In genomic region chr1:152461544-152461943, GRCh38 we compare ENCODE assay signal across 9 cellular contexts. TPM values are rescaled to one million over a fixed set of nuclear protein-coding genes. Genes with fewer than 3 reads are reported as not detected.
DNase-seq lines count a peak whose midpoint lies in the region; ATAC-seq and TF ChIP-seq lines count a peak whose summit lies in the region.
"Had no signal": no experiment of that assay in that cellular context is flagged by ENCODE, and none has a peak within 500 bp of the region (broad histone marks: within the 10 kb centered on the region; RNA-seq: fewer than 3 reads in every experiment).

No MANE protein-coding gene starts in this region.

- H3K4me1 Mint-ChIP-seq in activated naive CD4-positive, alpha-beta T cell treated with anti-CD3 and anti-CD28 coated beads, Interleukin-2, amount 50 U/mL, for 24 hours: peaks cover 29% of the 10 kb centered on the region

- no peak overlapping the region for H3K4me3 Mint-ChIP-seq in activated naive CD4-positive, alpha-beta T cell treated with anti-CD3 and anti-CD28 coated beads, Interleukin-2, amount 50 U/mL, for 24 hours

- ATAC-seq in left ventricle myocardium superior (peak; percentile 65), HG03280 (IDR thresholded peaks at IDR 0.05; ENCODE audit: unreplicated experiment) (no peak)

- TF ChIP-seq RAD21 in Ishikawa (IDR thresholded peaks at IDR 0.05; ENCODE audit: low read depth): peak; percentile 20; the same call in 1 of the 2 replicates

- peak overlapping the region; percentile 55 for H3K27ac Mint-ChIP-seq in activated naive CD4-positive, alpha-beta T cell treated with anti-CD3 and anti-CD28 coated beads, Interleukin-2, amount 50 U/mL, for 24 hours

- intact Hi-C loops in left ventricle myocardium superior (cut with micrococcal nuclease): no loop called here

- TF ChIP-seq EP300 in Ishikawa (IDR thresholded peaks at IDR 0.05; ENCODE audit: borderline replicate concordance): no peak

- no peaks in the 10 kb centered on the region for H3K9me3 Mint-ChIP-seq in activated naive CD4-positive, alpha-beta T cell treated with anti-CD3 and anti-CD28 coated beads, Interleukin-2, amount 50 U/mL, for 24 hours

- no peaks in the 10 kb centered on the region for H3K36me3 Mint-ChIP-seq in activated naive CD4-positive, alpha-beta T cell treated with anti-CD3 and anti-CD28 coated beads, Interleukin-2, amount 50 U/mL, for 24 hours

- no peaks in the 10 kb centered on the region for H3K27me3 Mint-ChIP-seq in activated naive CD4-positive, alpha-beta T cell treated with anti-CD3 and anti-CD28 coated beads, Interleukin-2, amount 50 U/mL, for 24 hours

- DNase-seq in COLO829 (ENCODE audit: low spot score) (peak; percentile 66), SIG-M5 treated with dmso at 0.1 percent for 504 hours (lab: John Stamatoyannopoulos, UW; ENCODE audit: unreplicated experiment) (peak; percentile 90), left ventricle myocardium superior (no peak), DMS79 treated with DMSO at 0.1 percent for 48 hours (lab: John Stamatoyannopoulos, UW) (no peak)
- DNase-seq in stimulated activated CD4-positive, alpha-beta T cell treated with anti-CD3 and anti-CD28 coated beads, Interleukin-12 subunit alpha, Interleukin-12 subunit beta, amount 100 ng/mL, for 48 hours (ENCODE audit: low read depth in 2 of 3, low spot score in 1 of 3): peak; percentile 15 to 60 (median 38)

TF ChIP-seq in Ishikawa, 13 proteins besides CTCF, POLR2A, EP300 and RAD21:
- TF ChIP-seq TEAD4 (IDR thresholded peaks at IDR 0.05) (no peak), FOXM1 (IDR thresholded peaks at IDR 0.05; ENCODE audit: borderline replicate concordance, low read depth) (no peak), CEBPB (IDR thresholded peaks at IDR 0.05) (no peak), MAX (IDR thresholded peaks at IDR 0.05) (no peak), TCF12 (IDR thresholded peaks at IDR 0.05; ENCODE audit: low read depth) (no peak), NFIC (IDR thresholded peaks at IDR 0.05) (no peak), ZBTB7A (IDR thresholded peaks at IDR 0.05; ENCODE audit: low read depth) (no peak), USF1 (IDR thresholded peaks at IDR 0.05) (no peak), TAF1 (IDR thresholded peaks at IDR 0.05; ENCODE audit: low read depth) (no peak), CREB1 (IDR thresholded peaks at IDR 0.05; ENCODE audit: low read depth) (no peak), REST (IDR thresholded peaks at IDR 0.05; ENCODE audit: low read depth) (no peak), YY1 (IDR thresholded peaks at IDR 0.05; ENCODE audit: low read depth) (no peak), EGR1 (IDR thresholded peaks at IDR 0.05) (no peak)

RNA-seq across cellular contexts. Expression of gene CRNN, which starts 47.5 kb away (rescaled TPM):
- total RNA-seq in left ventricle myocardium superior: not detected
- total RNA-seq: T-helper 1 cell treated with Interleukin-12 subunit alpha and Interleukin-12 subunit beta and Interleukin-4 antibody, amounts not matched to agents 30 ng/mL and 1 ng/mL, for 36 hours had no signal

RNA-seq across cellular contexts. Expression of gene LCE5A, which starts 49.1 kb away (rescaled TPM):
- not detected for total RNA-seq in left ventricle myocardium superior
- total RNA-seq: T-helper 1 cell treated with Interleukin-12 subunit alpha and Interleukin-12 subunit beta and Interleukin-4 antibody, amounts not matched to agents 30 ng/mL and 1 ng/mL, for 36 hours had no signal

RNA-seq across cellular contexts. Expression of gene CRCT1, which starts 52.7 kb away (rescaled TPM):
- not detected for total RNA-seq in left ventricle myocardium superior
- total RNA-seq: T-helper 1 cell treated with Interleukin-12 subunit alpha and Interleukin-12 subunit beta and Interleukin-4 antibody, amounts not matched to agents 30 ng/mL and 1 ng/mL, for 36 hours had no signal

Comparison
In these comparisons a context has a peak if more than half of its experiments do, and no peak if none do; other contexts are left out.
1. DNase-seq: peak in COLO829 (single experiment), SIG-M5 treated with dmso at 0.1 percent for 504 hours (single experiment) and stimulated activated CD4-positive, alpha-beta T cell treated with anti-CD3 and anti-CD28 coated beads, Interleukin-12 subunit alpha, Interleukin-12 subunit beta, amount 100 ng/mL, for 48 hours (3 of 3); none in left ventricle myocardium superior (single experiment) and DMS79 treated with DMSO at 0.1 percent for 48 hours (single experiment).